ENCODE assay signal across 1 cellular context in genomic region chr12:109741970-109742372, GRCh38.
TF ChIP-seq lines count a peak whose summit lies in the region.

No MANE protein-coding gene starts in this region.

TF ChIP-seq in GM23338, 12 proteins besides CTCF, POLR2A, EP300 and RAD21 (continued from another document):
- TF ChIP-seq ZNF462 (CRISPR knock-in tag; IDR thresholded peaks at IDR 0.05) = no peak
- no peak for TF ChIP-seq STAT1 (IDR thresholded peaks at IDR 0.05; ENCODE audit: unreplicated experiment)
